19 cellular contexts compared by ENCODE assay signal in the genomic region with DNA sequence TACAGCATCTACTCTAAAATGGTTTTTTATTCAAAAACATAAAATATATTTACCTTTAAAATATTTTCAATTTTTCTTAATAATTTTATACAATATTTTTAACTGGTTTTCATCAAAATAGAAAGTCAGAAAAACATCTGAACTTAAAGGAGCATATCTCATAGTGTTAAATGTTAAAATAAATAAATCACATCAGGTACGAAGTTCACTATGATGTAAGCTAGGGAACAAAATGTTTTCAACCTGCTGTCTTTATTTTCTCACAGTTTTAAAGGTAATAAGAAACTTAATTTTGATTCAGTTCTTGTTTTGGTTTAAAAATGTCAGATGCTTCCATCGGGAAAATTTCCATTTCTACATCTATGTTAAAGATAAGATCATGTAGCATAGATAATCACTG.
"Had no signal": no experiment of that assay in that cellular context is flagged by ENCODE, and none has a peak within 500 bp of the region (broad histone marks: within the 10 kb centered on the region; RNA-seq: fewer than 3 reads in every experiment).

No MANE protein-coding gene starts in this region.

- H3K9me3 ChIP-seq: MG63, SK-N-SH had no signal

- H3K4me3 ChIP-seq: MG63 had no signal

- H3K36me3 ChIP-seq: MG63 had no signal

- H3K27me3 ChIP-seq: MG63 had no signal

- H3K27ac ChIP-seq: RWPE1 had no signal

- DNase-seq: IMR-90, Karpas-422, KG1, MG63, NCI-H1092, NCI-H1436, NCI-H187, NCI-H2029, NCI-H2081 treated with DMSO at 0.1 percent for 48 hours, NCI-H2171, NCI-H226, NCI-H446, NCI-H510A, NCI-H524 treated with DMSO at 0.1 percent for 48 hours, NCI-H774, SHP77, SK-N-SH, SW 1271 had no signal
